12 cellular contexts compared by ENCODE assay signal in the genomic region with DNA sequence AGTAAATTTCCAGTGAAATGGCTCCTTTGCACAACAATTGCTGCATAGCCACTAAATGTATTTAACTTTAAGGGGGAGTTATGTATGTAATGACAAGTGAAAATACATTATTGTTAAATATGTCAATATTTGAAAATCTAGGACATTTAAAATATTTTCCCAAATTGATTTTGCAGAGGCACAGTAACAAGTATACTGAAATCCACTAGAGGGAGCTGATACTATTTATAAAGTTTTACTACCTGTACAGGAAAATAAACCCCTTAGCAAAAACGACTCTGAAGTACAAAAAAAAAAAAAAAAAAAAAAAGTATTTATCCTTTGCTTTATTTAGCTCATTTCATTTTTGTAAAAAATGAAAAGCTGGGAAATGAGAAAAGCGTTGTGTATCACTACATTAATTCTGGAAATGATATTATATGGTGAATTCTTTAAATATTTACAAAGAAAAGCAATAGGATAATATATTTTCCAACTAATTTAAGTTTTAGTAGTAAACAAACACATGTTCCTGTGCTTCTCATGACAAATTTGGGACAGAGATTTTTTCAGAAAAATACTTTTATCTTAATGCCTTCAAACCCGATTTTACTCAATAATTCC.
DNase-seq lines count a peak whose midpoint lies in the region; ATAC-seq, FAIRE-seq and TF ChIP-seq lines count a peak whose summit lies in the region.
"Had no signal": no experiment of that assay in that cellular context is flagged by ENCODE, and none has a peak within 500 bp of the region (broad histone marks: within the 10 kb centered on the region; RNA-seq: fewer than 3 reads in every experiment).

No MANE protein-coding gene starts in this region.

- no peak for ATAC-seq in HG02588 (IDR thresholded peaks at IDR 0.05; ENCODE audit: unreplicated experiment)
- ATAC-seq in GM18502 (IDR thresholded peaks at IDR 0.05; ENCODE audit: poor library complexity, unreplicated experiment), result no peak
- ATAC-seq: lower lobe of right lung had no signal

- H3K27me3 Mint-ChIP-seq in astrocyte (ENCODE audit: low read depth, unreplicated experiment) (no peaks in the 10 kb centered on the region), neural crest cell (ENCODE audit: low read depth) (no peaks in the 10 kb centered on the region)
- H3K27me3 Mint-ChIP-seq in CD8-positive, alpha-beta memory T cell, result peaks cover 0 to 7% of the 10 kb centered on the region in 2 donors

- no peak overlapping the region for H2AFZ ChIP-seq in astrocyte (ENCODE audit: low read depth, low read length)

- FAIRE-seq in astrocyte (lab: Jason Lieb, UNC), result no peak
- FAIRE-seq: H1 had no signal

- H3K4me3 Mint-ChIP-seq in astrocyte (ENCODE audit: unreplicated experiment) (no peak overlapping the region), neural crest cell (no peak overlapping the region)
- no peak overlapping the region for H3K4me3 Mint-ChIP-seq in CD8-positive, alpha-beta memory T cell

- no peak overlapping the region for H3K27ac Mint-ChIP-seq in astrocyte (ENCODE audit: unreplicated experiment)
- H3K27ac Mint-ChIP-seq in neural crest cell (ENCODE audit: unreplicated experiment), result no peak overlapping the region
- H3K27ac Mint-ChIP-seq in CD8-positive, alpha-beta memory T cell, result no peak overlapping the region

- CTCF ChIA-PET in CD8-positive, alpha-beta memory T cell (lab: Charles Lee), result no interaction called here

- DNase-seq in DMS 273 (lab: John Stamatoyannopoulos, UW; ENCODE audit: unreplicated experiment) (peak; percentile 44), DMS 273 treated with DMSO at 0.1 percent for 48 hours (lab: John Stamatoyannopoulos, UW) (no peak), astrocyte (ENCODE audit: low read depth) (no peak), neural crest cell (ENCODE audit: low read depth, low spot score) (no peak)
- peak; percentile 1 for DNase-seq in Jurkat, Clone E6-1 (ENCODE audit: low read depth, low spot score)
- no peak for DNase-seq in CD8-positive, alpha-beta memory T cell
- DNase-seq: 8988T; effector memory CD4-positive, alpha-beta T cell; lower lobe of right lung had no signal

- H3K27ac ChIP-seq in astrocyte (ENCODE audit: low read depth, low read length), result no peak overlapping the region
- H3K27ac ChIP-seq in CD8-positive, alpha-beta memory T cell (ENCODE audit: low read depth, low read length), result no peak overlapping the region
- H3K27ac ChIP-seq: lower lobe of right lung had no signal

- POLR2A ChIA-PET in CD8-positive, alpha-beta memory T cell (lab: Charles Lee), result no interaction called here

- H3K4me2 ChIP-seq in astrocyte (ENCODE audit: low read length), result no peak overlapping the region

- H3K79me2 ChIP-seq in astrocyte (ENCODE audit: insufficient read depth, low read length), result no peaks in the 10 kb centered on the region

- H3K9me3 ChIP-seq in astrocyte (ENCODE audit: insufficient read depth, low read depth, low read length), result no peaks in the 10 kb centered on the region
- H3K9me3 ChIP-seq in CD8-positive, alpha-beta memory T cell (ENCODE audit: low read length), result no peaks in the 10 kb centered on the region
- H3K9me3 ChIP-seq: lower lobe of right lung had no signal

- H3K36me3 Mint-ChIP-seq in astrocyte (ENCODE audit: low read depth, unreplicated experiment) (no peaks in the 10 kb centered on the region), neural crest cell (ENCODE audit: low read depth) (no peaks in the 10 kb centered on the region)
- no peaks in the 10 kb centered on the region for H3K36me3 Mint-ChIP-seq in CD8-positive, alpha-beta memory T cell

- peaks cover 5% of the 10 kb centered on the region for H3K4me1 Mint-ChIP-seq in astrocyte (ENCODE audit: low read depth, unreplicated experiment)
- H3K4me1 Mint-ChIP-seq in neural crest cell, result no peaks in the 10 kb centered on the region
- no peaks in the 10 kb centered on the region for H3K4me1 Mint-ChIP-seq in CD8-positive, alpha-beta memory T cell

- no peak overlapping the region for H3K4me3 ChIP-seq in Jurkat, Clone E6-1 (ENCODE audit: low read length)
- no peak overlapping the region for H3K4me3 ChIP-seq in astrocyte (ENCODE audit: insufficient read depth, low read depth, low read length)
- H3K4me3 ChIP-seq in CD8-positive, alpha-beta memory T cell (ENCODE audit: low read length), result no peak overlapping the region
- H3K4me3 ChIP-seq: lower lobe of right lung had no signal

- H3K4me1 ChIP-seq in astrocyte (ENCODE audit: insufficient read depth, low read length), result no peaks in the 10 kb centered on the region
- no peaks in the 10 kb centered on the region for H3K4me1 ChIP-seq in CD8-positive, alpha-beta memory T cell (ENCODE audit: insufficient read depth, low read length)
- H3K4me1 ChIP-seq: lower lobe of right lung had no signal

- H3K36me3 ChIP-seq in astrocyte (ENCODE audit: insufficient read depth, low read length), result no peaks in the 10 kb centered on the region
- no peaks in the 10 kb centered on the region for H3K36me3 ChIP-seq in CD8-positive, alpha-beta memory T cell (ENCODE audit: insufficient read depth, low read length)
- H3K36me3 ChIP-seq: lower lobe of right lung had no signal

- H3K27me3 ChIP-seq in astrocyte (ENCODE audit: insufficient read depth, low read length), result no peaks in the 10 kb centered on the region
- H3K27me3 ChIP-seq in CD8-positive, alpha-beta memory T cell (ENCODE audit: insufficient read depth, low read length, poor library complexity, severe bottlenecking), result no peaks in the 10 kb centered on the region

- no peaks in the 10 kb centered on the region for H4K20me1 ChIP-seq in astrocyte (ENCODE audit: insufficient read depth, low read length)

- TF ChIP-seq CTCF in astrocyte (IDR thresholded peaks at IDR 0.05; ENCODE audit: insufficient read depth, low read depth, low read length) (peak; percentile 9), neural crest cell (conservative IDR thresholded peaks at IDR 0.05) (peak; percentile 76)

- H3K9me3 Mint-ChIP-seq in astrocyte (ENCODE audit: unreplicated experiment) (peaks cover under 1% of the 10 kb centered on the region), neural crest cell (no peaks in the 10 kb centered on the region)
- peaks cover 0 to 2% (median 0%) of the 10 kb centered on the region in 5 donors for H3K9me3 Mint-ChIP-seq in CD8-positive, alpha-beta memory T cell

- no peak overlapping the region for H3K9ac ChIP-seq in astrocyte (ENCODE audit: low read length)

Comparison
In these comparisons a context has a peak if more than half of its experiments do, and no peak if none do; other contexts are left out.
1. DNase-seq: peak in DMS 273 (single experiment) and Jurkat, Clone E6-1 (single experiment); none in DMS 273 treated with DMSO at 0.1 percent for 48 hours (single experiment), astrocyte (single experiment), neural crest cell (single experiment) and CD8-positive, alpha-beta memory T cell (0 of 5).